In genomic region chr17:76544123-76544915, GRCh38 we compare ENCODE assay signal across 11 cellular contexts. TPM values are rescaled to one million over a fixed set of nuclear protein-coding genes. Genes with fewer than 3 reads are reported as not detected.
DNase-seq lines count a peak whose midpoint lies in the region; ATAC-seq and TF ChIP-seq lines count a peak whose summit lies in the region.
"Had no signal": no experiment of that assay in that cellular context is flagged by ENCODE, and none has a peak within 500 bp of the region (broad histone marks: within the 10 kb centered on the region; RNA-seq: fewer than 3 reads in every experiment).

No MANE protein-coding gene starts in this region.

- no peaks in the 10 kb centered on the region for H3K36me3 ChIP-seq in stomach

- intact Hi-C loops in stomach (cut with DNase I; ENCODE audit: low total_unique reads) = no loop called here

- no peak for TF ChIP-seq EP300 in stomach (IDR thresholded peaks at IDR 0.05)

- no peak for TF ChIP-seq POLR2A in stomach (IDR thresholded peaks at IDR 0.05)

- H3K4me3 ChIP-seq in stomach = no peak overlapping the region
- H3K4me3 ChIP-seq: skin epidermis had no signal

- 42 to 59% (median 51%) methylated on average over 15 to 26 of the region's 26 CpGs for WGBS in stomach, 5 donors

- peaks cover 0 to 45% (median 2%) of the 10 kb centered on the region in 3 donors for H3K27me3 ChIP-seq in stomach

- H3K27ac ChIP-seq in stomach = peak overlapping the region in 3 of 5 donors; percentile 29 to 43 (median 38)

- ATAC-seq in GM18520 (IDR thresholded peaks at IDR 0.05; ENCODE audit: unreplicated experiment) (no peak), HG03565 (IDR thresholded peaks at IDR 0.05; ENCODE audit: unreplicated experiment) (no peak)

- no peaks in the 10 kb centered on the region for H3K9me3 ChIP-seq in stomach

- DNase-seq in NCI-H2171 (lab: John Stamatoyannopoulos, UW) (peak; percentile 54), cerebellar cortex (ENCODE audit: low spot score) (peak; percentile 71), left kidney (ENCODE audit: low read depth, low spot score) (peak; percentile 67), stomach (no peak), OCI-M2 (lab: John Stamatoyannopoulos, UW; ENCODE audit: unreplicated experiment) (no peak), GDM1 (lab: John Stamatoyannopoulos, UW) (no peak)
- DNase-seq: cerebellar nuclear complex; stimulated activated naive CD4-positive, alpha-beta T cell treated with Interleukin-2 at 50 U/mL for 16 hours had no signal

- no peak for TF ChIP-seq CTCF in stomach (IDR thresholded peaks at IDR 0.05)

- H3K4me1 ChIP-seq in stomach = peaks cover 43 to 79% (median 65%) of the 10 kb centered on the region in 4 donors

RNA-seq across cellular contexts. Expression of gene PRCD, which starts 4.5 kb away (rescaled TPM):
- total RNA-seq in stomach = 1 to 10 TPM in 1 of 5 donors, under 1 TPM in 1, not detected in 3; 0.72 to 5.7 TPM
- 10 to 100 TPM in 1 of 3 donors, 1 to 10 TPM in 2; 3.6 to 12.2 (median 4.2) TPM for polyA plus RNA-seq in stomach

RNA-seq across cellular contexts. Expression of gene CYGB, which starts 6.8 kb away (rescaled TPM):
- 10 to 100 TPM in 3 of 5 donors, 1 to 10 TPM in 1, not detected in 1; 6.8 to 40.4 (median 28.4) TPM for total RNA-seq in stomach
- polyA plus RNA-seq in stomach = 100 to 1,000 TPM in 1 of 3 donors, 10 to 100 TPM in 1, 1 to 10 TPM in 1; 9.9 to 101 (median 65.1) TPM

RNA-seq across cellular contexts. Expression of gene ST6GALNAC2, which starts 41.3 kb away (rescaled TPM):
- 10 to 100 TPM in 2 of 5 donors, 1 to 10 TPM in 3; 1.2 to 17.8 (median 3.6) TPM for total RNA-seq in stomach
- 10 to 100 TPM in 1 of 3 donors, 1 to 10 TPM in 2; 3.9 to 17.1 (median 5.5) TPM for polyA plus RNA-seq in stomach

RNA-seq across cellular contexts. Expression of gene RHBDF2, which starts 43.1 kb away (rescaled TPM):
- 100 to 1,000 TPM in 2 of 5 donors, 10 to 100 TPM in 3; 16.9 to 175 (median 43.8) TPM for total RNA-seq in stomach
- 10 to 100 TPM in 1 of 3 donors, 1 to 10 TPM in 2; 4.6 to 17.5 (median 9.2) TPM for polyA plus RNA-seq in stomach

Comparison
In these comparisons a context has a peak if more than half of its experiments do, and no peak if none do; other contexts are left out.
1. DNase-seq: peak in NCI-H2171 (single experiment), cerebellar cortex (single experiment) and left kidney (single experiment); none in stomach (single experiment), OCI-M2 (single experiment) and GDM1 (single experiment).